Comparison of ENCODE assay signal across 1 cellular context in the genomic region with DNA sequence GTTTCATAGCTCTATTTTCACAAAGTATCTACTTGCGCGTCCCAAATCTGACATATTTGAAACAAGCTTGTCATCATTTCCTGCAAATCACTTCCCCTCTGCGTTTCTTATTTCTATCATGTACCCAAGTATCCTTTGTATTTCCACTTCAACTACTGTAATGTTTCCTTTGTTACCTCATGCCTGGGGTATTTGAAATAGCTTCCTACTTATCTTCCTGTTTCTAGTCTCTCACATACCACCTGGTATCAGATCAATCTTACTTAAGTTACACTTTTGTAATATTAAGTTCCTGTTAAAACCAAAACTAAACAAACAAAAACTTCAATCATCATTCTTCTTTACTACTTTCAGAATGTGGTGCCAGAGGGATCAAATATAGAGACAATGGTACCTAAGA.
TF ChIP-seq lines count a peak whose summit lies in the region.

No MANE protein-coding gene starts in this region.

TF ChIP-seq in SK-N-SH treated with all-trans-retinoic acid at 6 μM for 48 hours, 23 proteins besides CTCF, POLR2A, EP300 and RAD21 (continued from another document):
- TF ChIP-seq ZNF8 (CRISPR knock-in tag; IDR thresholded peaks at IDR 0.05): no peak
- no peak for TF ChIP-seq ZFP3 (CRISPR knock-in tag; IDR thresholded peaks at IDR 0.05)
- TF ChIP-seq, protein P1, sequence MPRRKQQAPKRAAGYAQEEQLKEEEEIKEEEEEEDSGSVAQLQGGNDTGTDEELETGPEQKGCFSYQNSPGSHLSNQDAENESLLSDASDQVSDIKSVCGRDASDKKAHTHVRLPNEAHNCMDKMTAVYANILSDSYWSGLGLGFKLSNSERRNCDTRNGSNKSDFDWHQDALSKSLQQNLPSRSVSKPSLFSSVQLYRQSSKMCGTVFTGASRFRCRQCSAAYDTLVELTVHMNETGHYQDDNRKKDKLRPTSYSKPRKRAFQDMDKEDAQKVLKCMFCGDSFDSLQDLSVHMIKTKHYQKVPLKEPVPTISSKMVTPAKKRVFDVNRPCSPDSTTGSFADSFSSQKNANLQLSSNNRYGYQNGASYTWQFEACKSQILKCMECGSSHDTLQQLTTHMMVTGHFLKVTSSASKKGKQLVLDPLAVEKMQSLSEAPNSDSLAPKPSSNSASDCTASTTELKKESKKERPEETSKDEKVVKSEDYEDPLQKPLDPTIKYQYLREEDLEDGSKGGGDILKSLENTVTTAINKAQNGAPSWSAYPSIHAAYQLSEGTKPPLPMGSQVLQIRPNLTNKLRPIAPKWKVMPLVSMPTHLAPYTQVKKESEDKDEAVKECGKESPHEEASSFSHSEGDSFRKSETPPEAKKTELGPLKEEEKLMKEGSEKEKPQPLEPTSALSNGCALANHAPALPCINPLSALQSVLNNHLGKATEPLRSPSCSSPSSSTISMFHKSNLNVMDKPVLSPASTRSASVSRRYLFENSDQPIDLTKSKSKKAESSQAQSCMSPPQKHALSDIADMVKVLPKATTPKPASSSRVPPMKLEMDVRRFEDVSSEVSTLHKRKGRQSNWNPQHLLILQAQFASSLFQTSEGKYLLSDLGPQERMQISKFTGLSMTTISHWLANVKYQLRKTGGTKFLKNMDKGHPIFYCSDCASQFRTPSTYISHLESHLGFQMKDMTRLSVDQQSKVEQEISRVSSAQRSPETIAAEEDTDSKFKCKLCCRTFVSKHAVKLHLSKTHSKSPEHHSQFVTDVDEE (CRISPR knock-in tag; IDR thresholded peaks at IDR 0.05): no peak
- no peak for TF ChIP-seq RARB (CRISPR knock-in tag; IDR thresholded peaks at IDR 0.05)
- TF ChIP-seq, protein P2, sequence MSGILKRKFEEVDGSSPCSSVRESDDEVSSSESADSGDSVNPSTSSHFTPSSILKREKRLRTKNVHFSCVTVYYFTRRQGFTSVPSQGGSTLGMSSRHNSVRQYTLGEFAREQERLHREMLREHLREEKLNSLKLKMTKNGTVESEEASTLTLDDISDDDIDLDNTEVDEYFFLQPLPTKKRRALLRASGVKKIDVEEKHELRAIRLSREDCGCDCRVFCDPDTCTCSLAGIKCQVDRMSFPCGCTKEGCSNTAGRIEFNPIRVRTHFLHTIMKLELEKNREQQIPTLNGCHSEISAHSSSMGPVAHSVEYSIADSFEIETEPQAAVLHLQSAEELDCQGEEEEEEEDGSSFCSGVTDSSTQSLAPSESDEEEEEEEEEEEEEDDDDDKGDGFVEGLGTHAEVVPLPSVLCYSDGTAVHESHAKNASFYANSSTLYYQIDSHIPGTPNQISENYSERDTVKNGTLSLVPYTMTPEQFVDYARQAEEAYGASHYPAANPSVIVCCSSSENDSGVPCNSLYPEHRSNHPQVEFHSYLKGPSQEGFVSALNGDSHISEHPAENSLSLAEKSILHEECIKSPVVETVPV (CRISPR knock-in tag; IDR thresholded peaks at IDR 0.05): no peak
- no peak for TF ChIP-seq OSR1 (CRISPR knock-in tag; IDR thresholded peaks at IDR 0.05)
- TF ChIP-seq ARNTL (CRISPR knock-in tag; IDR thresholded peaks at IDR 0.05; ENCODE audit: borderline replicate concordance, low read depth): no peak
- no peak for TF ChIP-seq SNAI2 (CRISPR knock-in tag; IDR thresholded peaks at IDR 0.05)
- TF ChIP-seq, protein P3, sequence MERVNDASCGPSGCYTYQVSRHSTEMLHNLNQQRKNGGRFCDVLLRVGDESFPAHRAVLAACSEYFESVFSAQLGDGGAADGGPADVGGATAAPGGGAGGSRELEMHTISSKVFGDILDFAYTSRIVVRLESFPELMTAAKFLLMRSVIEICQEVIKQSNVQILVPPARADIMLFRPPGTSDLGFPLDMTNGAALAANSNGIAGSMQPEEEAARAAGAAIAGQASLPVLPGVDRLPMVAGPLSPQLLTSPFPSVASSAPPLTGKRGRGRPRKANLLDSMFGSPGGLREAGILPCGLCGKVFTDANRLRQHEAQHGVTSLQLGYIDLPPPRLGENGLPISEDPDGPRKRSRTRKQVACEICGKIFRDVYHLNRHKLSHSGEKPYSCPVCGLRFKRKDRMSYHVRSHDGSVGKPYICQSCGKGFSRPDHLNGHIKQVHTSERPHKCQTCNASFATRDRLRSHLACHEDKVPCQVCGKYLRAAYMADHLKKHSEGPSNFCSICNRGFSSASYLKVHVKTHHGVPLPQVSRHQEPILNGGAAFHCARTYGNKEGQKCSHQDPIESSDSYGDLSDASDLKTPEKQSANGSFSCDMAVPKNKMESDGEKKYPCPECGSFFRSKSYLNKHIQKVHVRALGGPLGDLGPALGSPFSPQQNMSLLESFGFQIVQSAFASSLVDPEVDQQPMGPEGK (CRISPR knock-in tag; IDR thresholded peaks at IDR 0.05; ENCODE audit: borderline replicate concordance): no peak
- TF ChIP-seq ZFP30 (CRISPR knock-in tag; IDR thresholded peaks at IDR 0.05): no peak
